Comparison of ENCODE assay signal across 8 cellular contexts in genomic region chr7:26090927-26091519, GRCh38.
DNase-seq lines count a peak whose midpoint lies in the region; FAIRE-seq and TF ChIP-seq lines count a peak whose summit lies in the region.

No MANE protein-coding gene starts in this region.

- peaks cover 6% of the 10 kb centered on the region for H3K27me3 ChIP-seq in neuron (ENCODE audit: insufficient read depth, low read length)

- H3K4me3 ChIP-seq in neuron (ENCODE audit: low read length): peak overlapping the region; percentile 8

- peak overlapping the region; percentile 8 for H2AFZ ChIP-seq in neuron (ENCODE audit: low read depth, low read length)

- no peaks in the 10 kb centered on the region for H3K9me3 ChIP-seq in neuron (ENCODE audit: low read length)

- peak; percentile 42 to 44 for DNase-seq in AML-193 (lab: John Stamatoyannopoulos, UW)
- DNase-seq in GM13976 (ENCODE audit: low spot score): peak; percentile 64
- peak; percentile 72 for DNase-seq in NCI-H146 (lab: John Stamatoyannopoulos, UW)
- DNase-seq in fibroblast of peridontal ligament (ENCODE audit: extremely low read depth): peak; percentile 71
- no peak for DNase-seq in activated CD8-positive, alpha-beta memory T cell treated with anti-CD3 and anti-CD28 coated beads, Interleukin-2, amount 50 U/mL, for 48 hours
- no peak for DNase-seq in stimulated activated CD4-positive, alpha-beta T cell treated with anti-CD3 and anti-CD28 coated beads, Interleukin-1b, Interleukin-23, amount 100 ng/mL, for 48 hours

- H3K36me3 ChIP-seq in neuron (ENCODE audit: insufficient read depth, low read length): no peaks in the 10 kb centered on the region

- TF ChIP-seq CTCF in GM13976 (IDR thresholded peaks at IDR 0.05; ENCODE audit: borderline replicate concordance, control extremely low read depth, extremely low read depth, insufficient read depth, missing control alignments): peak; percentile 50

- in situ Hi-C loops in GM13976 (cut with MboI; ENCODE audit: low sequenced_read_pairs, unreplicated experiment): loop anchor here (5.0 to 25.0 kb wide), 3 partner anchors 101 to 571 kb away; no protein-coding TSS in a partner anchor

- peaks cover 7% of the 10 kb centered on the region for H3K4me1 ChIP-seq in neuron (ENCODE audit: insufficient read depth, low read length)

- peak; percentile 80 for FAIRE-seq in TTC549 (lab: Jason Lieb, UNC)

Comparison
In these comparisons a context has a peak if more than half of its experiments do, and no peak if none do; other contexts are left out.
1. DNase-seq: peak in AML-193 (2 of 2), GM13976 (single experiment), NCI-H146 (single experiment) and fibroblast of peridontal ligament (single experiment); none in activated CD8-positive, alpha-beta memory T cell treated with anti-CD3 and anti-CD28 coated beads, Interleukin-2, amount 50 U/mL, for 48 hours (single experiment) and stimulated activated CD4-positive, alpha-beta T cell treated with anti-CD3 and anti-CD28 coated beads, Interleukin-1b, Interleukin-23, amount 100 ng/mL, for 48 hours (single experiment).